11 cellular contexts compared by ENCODE assay signal in genomic region chr14:70935135-70935534, GRCh38. TPM values are rescaled to one million over a fixed set of nuclear protein-coding genes. Genes with fewer than 3 reads are reported as not detected.
A peak's percentile ranks its signal among the peaks of the same experiment; 100 is the strongest.
DNase-seq lines count a peak whose midpoint lies in the region; ATAC-seq and TF ChIP-seq lines count a peak whose summit lies in the region.
"Had no signal": no experiment of that assay in that cellular context is flagged by ENCODE, and none has a peak within 500 bp of the region (broad histone marks: within the 10 kb centered on the region; RNA-seq: fewer than 3 reads in every experiment).

No MANE protein-coding gene starts in this region.

- no peak for ATAC-seq in left lung
- no peak for ATAC-seq in upper lobe of left lung (ENCODE audit: low FRiP score in 2 of 2)
- no peak for ATAC-seq in HG03520 (IDR thresholded peaks at IDR 0.05; ENCODE audit: unreplicated experiment)

- TF ChIP-seq CTCF in breast epithelium (IDR thresholded peaks at IDR 0.05) (no peak), MCF 10A (IDR thresholded peaks at IDR 0.05; ENCODE audit: unreplicated experiment) (no peak), left lung (IDR thresholded peaks at IDR 0.05) (no peak), upper lobe of left lung (IDR thresholded peaks at IDR 0.05) (no peak)

- H3K9ac ChIP-seq in SK-N-MC (ENCODE audit: insufficient read length), result no peak overlapping the region

- POLR2A ChIA-PET in MCF 10A (lab: Yijun Ruan, JAX), result interaction anchor here (0.7 to 2.9 kb wide), 5 partner anchors 8 to 30 kb away, joined by 3 to 16 read pairs (median 7); partner anchors contain the start of gene PCNX1

- H3K4me3 Mint-ChIP-seq in MCF 10A (ENCODE audit: unreplicated experiment), result no peak overlapping the region

- no peaks in the 10 kb centered on the region for H3K27me3 Mint-ChIP-seq in MCF 10A (ENCODE audit: insufficient read depth, unreplicated experiment)
- H3K27me3 Mint-ChIP-seq: naive B cell had no signal

- peak overlapping the region; percentile 22 to 45 for H3K27ac ChIP-seq in breast epithelium
- H3K27ac ChIP-seq in SK-N-MC, result peak overlapping the region; percentile 78
- peak overlapping the region; percentile 55 to 71 for H3K27ac ChIP-seq in left lung
- H3K27ac ChIP-seq in upper lobe of left lung, result peak overlapping the region; percentile 39 to 59 (median 54)
- H3K27ac ChIP-seq: dorsolateral prefrontal cortex had no signal

- WGBS in upper lobe of left lung, 2 donors, result 53 to 57% methylated on average over 3 of the region's 3 CpGs

- peaks cover 13% of the 10 kb centered on the region for H3K4me1 Mint-ChIP-seq in MCF 10A (ENCODE audit: insufficient read depth, unreplicated experiment)

- CTCF ChIA-PET in MCF 10A (lab: Yijun Ruan, JAX), result interaction anchor here (0.9 to 1.7 kb wide), 3 partner anchors 14 to 114 kb away, joined by 3 to 4 read pairs (median 4); no protein-coding TSS in a partner anchor

- intact Hi-C loops in breast epithelium (cut with DNase I; ENCODE audit: low total_unique reads) (no loop called here), MCF 10A (cut with micrococcal nuclease) (no loop called here), left lung (cut with DNase I) (no loop called here)

- no peak for TF ChIP-seq POLR2A in breast epithelium (IDR thresholded peaks at IDR 0.05)
- no peak for TF ChIP-seq POLR2A in upper lobe of left lung (IDR thresholded peaks at IDR 0.05)

- H3K27ac Mint-ChIP-seq in MCF 10A (ENCODE audit: low read depth, unreplicated experiment), result no peak overlapping the region

- H3K36me3 ChIP-seq in breast epithelium (no peaks in the 10 kb centered on the region), SK-N-MC (ENCODE audit: insufficient read depth, low read length) (no peaks in the 10 kb centered on the region), left lung (no peaks in the 10 kb centered on the region), upper lobe of left lung (no peaks in the 10 kb centered on the region)

- no peak for TF ChIP-seq EP300 in upper lobe of left lung (IDR thresholded peaks at IDR 0.05)

- no peak overlapping the region for H3K4me3 ChIP-seq in breast epithelium
- no peak overlapping the region for H3K4me3 ChIP-seq in SK-N-MC
- no peak overlapping the region for H3K4me3 ChIP-seq in left lung
- H3K4me3 ChIP-seq in upper lobe of left lung, result no peak overlapping the region
- H3K4me3 ChIP-seq: dorsolateral prefrontal cortex had no signal

- H3K27me3 ChIP-seq in breast epithelium, result no peaks in the 10 kb centered on the region
- H3K27me3 ChIP-seq in left lung, result no peaks in the 10 kb centered on the region
- no peaks in the 10 kb centered on the region for H3K27me3 ChIP-seq in upper lobe of left lung
- H3K27me3 ChIP-seq: dorsolateral prefrontal cortex had no signal

- H3K4me1 ChIP-seq in breast epithelium (peaks cover 0 to 9% of the 10 kb centered on the region in 2 donors), left lung (peaks cover 19 to 38% of the 10 kb centered on the region in 2 donors), upper lobe of left lung (peaks cover 18 to 35% (median 24%) of the 10 kb centered on the region in 4 donors)

- H3K9me3 Mint-ChIP-seq in MCF 10A (ENCODE audit: unreplicated experiment), result no peaks in the 10 kb centered on the region

- H3K9me3 ChIP-seq in breast epithelium (no peaks in the 10 kb centered on the region), SK-N-MC (ENCODE audit: low read depth, low read length) (peaks cover 3% of the 10 kb centered on the region; the same call in 1 of the 2 replicates), left lung (no peaks in the 10 kb centered on the region), upper lobe of left lung (no peaks in the 10 kb centered on the region)

- no TSS peak for BruUV-seq in MCF 10A (replicated peaks; lab: Mats Ljungman, UMichigan)

- H3K36me3 Mint-ChIP-seq in MCF 10A (ENCODE audit: insufficient read depth, unreplicated experiment), result no peaks in the 10 kb centered on the region
- H3K36me3 Mint-ChIP-seq: naive B cell had no signal

- DNase-seq in breast epithelium (ENCODE audit: low spot score in 2 of 2) (no peak), MCF 10A (ENCODE audit: unreplicated experiment) (no peak), SK-N-MC (ENCODE audit: low read depth, low spot score) (no peak), left lung (no peak), upper lobe of left lung (no peak), NCI-H187 treated with DMSO at 0.1 percent for 48 hours (lab: John Stamatoyannopoulos, UW) (no peak), DMS79 treated with DMSO at 0.1 percent for 48 hours (lab: John Stamatoyannopoulos, UW) (no peak)
- DNase-seq: dorsolateral prefrontal cortex, naive B cell, NCI-H69 had no signal

RNA-seq across cellular contexts. Expression of gene PCNX1, which starts 27.9 kb away (rescaled TPM):
- total RNA-seq in breast epithelium, result 100 to 1,000 TPM in 1 of 3 donors, 10 to 100 TPM in 2; 61.8 to 105 (median 92.5) TPM
- total RNA-seq in MCF 10A (2022), result 48.7 and 55.6 TPM in 2 replicates
- 10 to 100 TPM; 44.7 to 65.8 TPM for total RNA-seq in left lung
- 10 to 100 TPM; 38.4 to 98.5 (median 65.4) TPM for total RNA-seq in upper lobe of left lung
